20 cellular contexts compared by ENCODE assay signal in genomic region chr1:237478842-237479241, GRCh38.
DNase-seq lines count a peak whose midpoint lies in the region; ATAC-seq, FAIRE-seq and TF ChIP-seq lines count a peak whose summit lies in the region.
"Had no signal": no experiment of that assay in that cellular context is flagged by ENCODE, and none has a peak within 500 bp of the region (broad histone marks: within the 10 kb centered on the region; RNA-seq: fewer than 3 reads in every experiment).

No MANE protein-coding gene starts in this region.

- no peaks in the 10 kb centered on the region for H3K79me2 ChIP-seq in DND-41 (ENCODE audit: insufficient read depth, low read length)
- H3K79me2 ChIP-seq in GM12878 (ENCODE audit: control insufficient read depth, insufficient read depth, low read length): no peaks in the 10 kb centered on the region

- no peak for DNase-seq in DND-41
- DNase-seq in NB4 (ENCODE audit: low read depth): peak; percentile 11
- no peak for DNase-seq in GM12878 (ENCODE audit: low read depth, low spot score)
- DNase-seq in DMS114 treated with DMSO at 0.1 percent for 48 hours (lab: John Stamatoyannopoulos, UW; ENCODE audit: unreplicated experiment): no peak
- DNase-seq in LoVo (ENCODE audit: low spot score): no peak
- no peak for DNase-seq in GM19239 (ENCODE audit: insufficient read length, low spot score)
- DNase-seq: C1 segment of cervical spinal cord; Caco-2; CD4-positive, CD25-positive, alpha-beta regulatory T cell; DMS153; DMS79; EL; H9; KBM-7 had no signal

- TF ChIP-seq RAD21 in GM12878 (IDR thresholded peaks at IDR 0.05; ENCODE audit: insufficient read depth, low read depth, low read length): no peak

- no peaks in the 10 kb centered on the region for H3K9me3 ChIP-seq in BLaER1
- no peaks in the 10 kb centered on the region for H3K9me3 ChIP-seq in DND-41 (ENCODE audit: insufficient read depth, low read length, severe bottlenecking)
- no peaks in the 10 kb centered on the region for H3K9me3 ChIP-seq in GM12878 (replicated peaks; ENCODE audit: control insufficient read depth, insufficient read depth, low read length)
- H3K9me3 ChIP-seq: Caco-2 had no signal

- POLR2A ChIA-PET in GM12878 (lab: Charles Lee): no interaction called here

- H3K27ac ChIP-seq in BLaER1 (no peak overlapping the region), DND-41 (ENCODE audit: low read length) (no peak overlapping the region), GM12878 (ENCODE audit: control insufficient read depth, insufficient read depth) (no peak overlapping the region)

- in situ Hi-C loops in GM12878 (cut with MboI): no loop called here

- no peaks in the 10 kb centered on the region for H4K20me1 ChIP-seq in BLaER1
- no peaks in the 10 kb centered on the region for H4K20me1 ChIP-seq in DND-41 (ENCODE audit: insufficient read depth, low read length)
- H4K20me1 ChIP-seq in GM12878 (ENCODE audit: control insufficient read depth, insufficient read depth): no peaks in the 10 kb centered on the region

- CTCF ChIA-PET in GM12878 (lab: Yijun Ruan, JAX): interaction anchor here (0.6 kb wide), 1 partner anchor 36 kb away, joined by 3 read pairs; no protein-coding TSS in a partner anchor

- TF ChIP-seq POLR2A in NB4 (IDR thresholded peaks at IDR 0.05; ENCODE audit: extremely low read depth, insufficient read length): no peak
- no peak for TF ChIP-seq POLR2A in GM12878 (IDR thresholded peaks at IDR 0.05; ENCODE audit: low read depth, low read length)

- intact Hi-C loops in GM12878 (cut with micrococcal nuclease; ENCODE audit: unreplicated experiment): no loop called here

- H3K4me1 ChIP-seq in BLaER1 (no peaks in the 10 kb centered on the region), DND-41 (ENCODE audit: insufficient read depth, low read length) (no peaks in the 10 kb centered on the region), GM12878 (ENCODE audit: control insufficient read depth, insufficient read depth, low read length) (no peaks in the 10 kb centered on the region)
- H3K4me1 ChIP-seq: Caco-2 had no signal

- peak; percentile 55; the same call in 2 of the 3 replicates for ATAC-seq in DND-41 (ENCODE audit: insufficient read depth, low read depth)
- no peak for ATAC-seq in GM12878

- no peaks in the 10 kb centered on the region for H3K27me3 ChIP-seq in BLaER1
- no peaks in the 10 kb centered on the region for H3K27me3 ChIP-seq in DND-41 (ENCODE audit: insufficient read depth, low read length, poor library complexity)
- no peaks in the 10 kb centered on the region for H3K27me3 ChIP-seq in GM12878 (replicated peaks in 1 of 2; ENCODE audit: control insufficient read depth in 2 of 2, insufficient read depth in 2 of 2, low read length in 1 of 2)

- peak; percentile 52 for FAIRE-seq in GM12878 (lab: Jason Lieb, UNC)
- FAIRE-seq in GM19239 (lab: Jason Lieb, UNC): no peak
- FAIRE-seq: G401.6, GM12892, GM18507, H1, HTR-8/SVneo had no signal

- H2AFZ ChIP-seq in DND-41 (ENCODE audit: low read depth, low read length) (no peak overlapping the region), GM12878 (ENCODE audit: control insufficient read depth, low read depth, low read length) (no peak overlapping the region)

- SMC1A ChIA-PET in GM12878 (lab: Charles Lee; ENCODE audit: uncharacterized antibody, unreplicated experiment): no interaction called here

- TF ChIP-seq CTCF in DND-41 (IDR thresholded peaks at IDR 0.05; ENCODE audit: borderline replicate concordance, extremely low read depth, low read length, poor library complexity, severe bottlenecking) (no peak), NB4 (IDR thresholded peaks at IDR 0.05; ENCODE audit: low read depth, low read length) (no peak), GM12878 (IDR thresholded peaks at IDR 0.05 in 2 of 3, conservative IDR thresholded peaks at IDR 0.05 in 1 of 3; ENCODE audit: control insufficient read depth in 2 of 3, extremely low read depth in 1 of 3, insufficient read depth in 1 of 3, low read depth in 3 of 3, low read length in 3 of 3) (no peak)

- H3K4me3 ChIP-seq in BLaER1: no peak overlapping the region
- H3K4me3 ChIP-seq in DND-41 (ENCODE audit: low read depth in 1 of 2, low read length in 2 of 2): no peak overlapping the region
- H3K4me3 ChIP-seq in NB4 (ENCODE audit: low read depth, low read length): no peak overlapping the region
- no peak overlapping the region for H3K4me3 ChIP-seq in GM12878

- RAD21 ChIA-PET in GM12878 (lab: Charles Lee; ENCODE audit: unreplicated experiment): no interaction called here

- 33% methylated on average over 3 of the region's 3 CpGs for WGBS in GM12878 (ENCODE audit: insufficient coverage, insufficient replicate concordance, low lambda C conversion rate, missing lambda C conversion rate)

- TF ChIP-seq EP300 in GM12878 (IDR thresholded peaks at IDR 0.05; ENCODE audit: borderline replicate concordance in 1 of 2, control insufficient read depth in 1 of 2, low read depth in 2 of 2, low read length in 2 of 2): no peak

- H3K36me3 ChIP-seq in BLaER1 (no peaks in the 10 kb centered on the region), DND-41 (ENCODE audit: insufficient read depth, low read length) (no peaks in the 10 kb centered on the region), GM12878 (ENCODE audit: control insufficient read depth in 2 of 2, insufficient read depth in 2 of 2, low read length in 1 of 2) (no peaks in the 10 kb centered on the region)

- H3K9ac ChIP-seq in BLaER1 (no peak overlapping the region), DND-41 (ENCODE audit: low read depth, low read length) (no peak overlapping the region), GM12878 (ENCODE audit: control insufficient read depth, insufficient read depth, low read length) (no peak overlapping the region)

- H3K4me2 ChIP-seq in BLaER1 (peak overlapping the region; percentile 6; the same call in 1 of the 2 replicates), DND-41 (ENCODE audit: insufficient read depth, low read length) (no peak overlapping the region), GM12878 (ENCODE audit: control insufficient read depth, insufficient read depth) (no peak overlapping the region)

- BruUV-seq in GM12878 (replicated peaks; lab: Mats Ljungman, UMichigan): no TSS peak

TF ChIP-seq in GM12878, 131 proteins besides CTCF, POLR2A, EP300 and RAD21:
- TF ChIP-seq FOXM1 (IDR thresholded peaks at IDR 0.05; ENCODE audit: low read depth, low read length): no peak
- TF ChIP-seq ZNF207 (IDR thresholded peaks at IDR 0.05; ENCODE audit: borderline replicate concordance): no peak
- TF ChIP-seq EED (IDR thresholded peaks at IDR 0.05; ENCODE audit: low read depth): no peak
- no peak for TF ChIP-seq CEBPZ (IDR thresholded peaks at IDR 0.05; ENCODE audit: low read depth, low read length)
- TF ChIP-seq PRDM15 (CRISPR knock-in tag; IDR thresholded peaks at IDR 0.05): no peak
- no peak for TF ChIP-seq BACH1 (IDR thresholded peaks at IDR 0.05; ENCODE audit: borderline replicate concordance)
